In the genomic region with DNA sequence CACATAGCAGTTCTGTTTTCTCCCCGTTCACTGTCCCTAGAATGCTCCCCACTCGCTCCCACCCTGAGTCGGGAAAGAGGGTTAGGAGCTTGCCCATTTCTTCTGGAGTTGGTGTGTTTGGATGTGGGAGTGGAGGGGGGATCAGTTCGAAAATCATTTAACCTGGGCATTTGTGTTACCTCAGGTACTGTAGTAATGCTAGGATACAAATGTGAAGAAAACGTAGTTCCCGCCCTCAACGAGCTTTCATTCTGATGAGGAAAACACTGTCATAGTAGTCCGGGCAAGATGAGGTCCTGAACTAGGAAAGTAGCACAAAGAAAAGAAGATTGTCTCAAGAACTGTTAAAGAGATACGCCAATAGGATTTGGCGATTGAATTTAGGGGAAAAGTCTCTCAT, we compare ENCODE assay signal across 8 cellular contexts. TPM values are rescaled to one million over a fixed set of nuclear protein-coding genes. Genes with fewer than 3 reads are reported as not detected.
DNase-seq lines count a peak whose midpoint lies in the region; ATAC-seq and TF ChIP-seq lines count a peak whose summit lies in the region.

No MANE protein-coding gene starts in this region.

- WGBS in esophagus muscularis mucosa = 21% methylated on average over 10 of the region's 10 CpGs
- WGBS in ovary, 3 donors = 13 to 16% (median 14%) methylated on average over 10 of the region's 10 CpGs

- H3K27ac ChIP-seq in esophagus muscularis mucosa (replicated peaks in 1 of 4) (peak overlapping the region; percentile 79 to 84 (median 83)), ovary (peak overlapping the region; percentile 2 to 23)

- no peak for TF ChIP-seq CTCF in GM12875 (IDR thresholded peaks at IDR 0.05; ENCODE audit: borderline replicate concordance, insufficient read depth, low read depth, low read length)
- no peak for TF ChIP-seq CTCF in esophagus muscularis mucosa (IDR thresholded peaks at IDR 0.05)
- TF ChIP-seq CTCF in ovary (IDR thresholded peaks at IDR 0.05) = no peak

- H3K27me3 ChIP-seq in esophagus muscularis mucosa = no peaks in the 10 kb centered on the region
- H3K27me3 ChIP-seq in ovary = no peaks in the 10 kb centered on the region

- intact Hi-C loops in esophagus muscularis mucosa (cut with DNase I) = loop anchor here (10.0 kb wide), 2 partner anchors 212 to 1228 kb away; a partner anchor contains a TSS
- intact Hi-C loops in ovary (cut with DNase I) = loop anchor here in 1 of 4 donors (10.0 kb wide), 1 partner anchor 212 kb away; a partner anchor contains a TSS

- H3K4me1 ChIP-seq in esophagus muscularis mucosa (peaks cover 41 to 47% (median 43%) of the 10 kb centered on the region in 4 donors), ovary (ENCODE audit: insufficient read depth) (peaks cover 10% of the 10 kb centered on the region)

- ATAC-seq in GM18868 (IDR thresholded peaks at IDR 0.05; ENCODE audit: unreplicated experiment) (no peak), GM18873 (IDR thresholded peaks at IDR 0.05; ENCODE audit: low FRiP score, unreplicated experiment) (no peak)

- peak; percentile 5 for DNase-seq in RPMI7951 (ENCODE audit: low read depth)
- DNase-seq in esophagus muscularis mucosa (ENCODE audit: extremely low spot score) = no peak
- no peak for DNase-seq in ovary
- no peak for DNase-seq in DMS53 treated with DMSO at 0.1 percent for 48 hours (lab: John Stamatoyannopoulos, UW; ENCODE audit: unreplicated experiment)
- no peak for DNase-seq in GM19240 (ENCODE audit: insufficient read length, low spot score)

- H3K9me3 ChIP-seq in esophagus muscularis mucosa (no peaks in the 10 kb centered on the region), ovary (no peaks in the 10 kb centered on the region)

- H3K4me3 ChIP-seq in GM12875 (ENCODE audit: low read depth, low read length) (peak overlapping the region; percentile 94), esophagus muscularis mucosa (peak overlapping the region; percentile 66 to 95 (median 76)), ovary (peak overlapping the region; percentile 71)

- TF ChIP-seq EP300 in esophagus muscularis mucosa (IDR thresholded peaks at IDR 0.05) (no peak), ovary (IDR thresholded peaks at IDR 0.05) (no peak)

- no peak for TF ChIP-seq POLR2A in esophagus muscularis mucosa (IDR thresholded peaks at IDR 0.05; ENCODE audit: low read depth)
- TF ChIP-seq POLR2A in ovary (IDR thresholded peaks at IDR 0.05) = no peak

- H3K36me3 ChIP-seq in esophagus muscularis mucosa (peaks cover 51 to 77% (median 70%) of the 10 kb centered on the region in 4 donors), ovary (no peaks in the 10 kb centered on the region)

RNA-seq across cellular contexts. Expression of a gene that starts 0.5 kb away (rescaled TPM):
- total RNA-seq in RPMI7951 (2014; rRNA removed; shearing (Covaris generic)) = 275 and 281 TPM in 2 replicates
- total RNA-seq in esophagus muscularis mucosa (100 to 1,000 TPM; 112 to 148 (median 128) TPM), ovary (10 to 100 TPM; 64.9 to 85.9 (median 83.2) TPM)
- polyA plus RNA-seq in ovary = 10 to 100 TPM; 85.1 to 98.4 TPM

RNA-seq across cellular contexts. Expression of a gene that starts 0.7 kb away (rescaled TPM):
- 116 and 120 TPM in 2 replicates for total RNA-seq in RPMI7951 (2014; rRNA removed; shearing (Covaris generic))
- total RNA-seq in esophagus muscularis mucosa = 10 to 100 TPM; 27.8 to 57.7 (median 30.9) TPM
- total RNA-seq in ovary = 10 to 100 TPM; 21.8 to 45.7 (median 31.4) TPM
- polyA plus RNA-seq in ovary = 10 to 100 TPM; 53.3 to 71.1 TPM

RNA-seq across cellular contexts. Expression of a gene that starts 13.1 kb away (rescaled TPM):
- total RNA-seq in RPMI7951 (2014; rRNA removed; shearing (Covaris generic)) = 20.9 and 22.5 TPM in 2 replicates
- total RNA-seq in esophagus muscularis mucosa = 10 to 100 TPM; 13.7 to 20.4 (median 16.1) TPM
- total RNA-seq in ovary = 10 to 100 TPM; 11.4 to 23.1 (median 17.2) TPM
- polyA plus RNA-seq in ovary = 10 to 100 TPM; 18.8 to 48.2 TPM

RNA-seq across cellular contexts. Expression of a gene that starts 13.4 kb away (rescaled TPM):
- total RNA-seq in RPMI7951 (2014; rRNA removed; shearing (Covaris generic)) = 5.9 and 6.4 TPM in 2 replicates
- 1 to 10 TPM in 2 of 4 donors, under 1 TPM in 2; 0.83 to 1.5 (median 1.1) TPM for total RNA-seq in esophagus muscularis mucosa
- 1 to 10 TPM in 6 of 7 donors, under 1 TPM in 1; 0.83 to 8.6 (median 2.4) TPM for total RNA-seq in ovary
- 1 to 10 TPM in 1 of 2 donors, under 1 TPM in 1; 0.94 to 2.3 TPM for polyA plus RNA-seq in ovary
